ENCODE assay signal across 1 cellular context in the genomic region with DNA sequence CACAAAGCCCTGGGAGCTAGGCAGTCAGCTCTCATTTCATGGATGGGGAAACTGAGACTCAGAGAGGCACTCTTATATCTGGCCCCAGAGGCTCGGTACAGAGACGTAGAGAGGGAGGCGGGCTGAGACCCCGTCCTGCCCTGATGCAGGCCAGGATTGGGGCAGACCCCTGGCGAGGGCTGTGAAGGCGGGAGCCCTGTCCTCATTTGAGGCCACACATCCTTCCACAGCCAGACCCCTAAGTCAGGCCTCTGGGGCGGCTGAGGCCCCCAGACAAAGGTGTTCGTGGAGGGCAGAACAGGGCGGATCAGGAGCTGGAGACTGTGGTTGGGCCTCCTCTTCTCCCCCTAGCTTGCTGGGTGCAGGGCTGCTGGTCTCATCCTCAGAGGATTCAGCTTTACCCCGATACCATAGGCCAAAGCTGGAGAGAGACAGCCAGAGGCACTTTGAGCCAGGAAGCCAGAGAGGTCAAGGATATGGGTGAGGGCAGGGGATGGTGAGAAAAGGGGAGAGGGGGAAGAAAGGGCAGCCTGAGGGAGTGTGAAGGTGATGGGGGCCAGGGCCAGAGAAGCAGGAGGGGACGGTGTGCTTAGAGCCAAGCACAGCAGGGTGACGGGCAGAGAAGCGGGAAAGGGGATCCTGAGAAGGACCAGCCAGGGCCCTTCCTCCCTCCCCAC.
TF ChIP-seq lines count a peak whose summit lies in the region.

No MANE protein-coding gene starts in this region.

TF ChIP-seq in HCT116, 20 proteins besides CTCF, POLR2A, EP300 and RAD21:
- no peak for TF ChIP-seq SP1 (IDR thresholded peaks at IDR 0.05; ENCODE audit: low read depth)
